Comparison of ENCODE assay signal across 2 cellular contexts in the genomic region with DNA sequence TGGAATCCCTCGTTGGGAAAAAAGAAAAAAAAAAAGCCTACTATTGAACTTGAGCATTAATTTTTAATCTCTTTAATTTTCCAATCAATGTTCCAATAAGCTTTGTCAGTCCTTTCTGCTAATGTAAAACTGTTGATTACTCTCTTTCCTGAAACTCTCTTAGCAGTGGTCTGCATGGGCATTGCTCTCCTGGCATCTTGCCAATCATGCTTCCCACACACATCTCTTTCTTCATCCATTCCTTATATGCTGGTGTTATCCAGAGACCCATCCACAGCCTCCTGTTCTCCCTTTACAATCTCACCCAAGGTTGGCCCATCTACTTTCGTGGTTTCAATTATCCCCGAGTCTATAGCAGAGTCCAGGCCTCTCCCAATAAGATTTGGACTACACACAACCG.
TF ChIP-seq lines count a peak whose summit lies in the region.

No MANE protein-coding gene starts in this region.

TF ChIP-seq in HepG2, 621 proteins besides CTCF, POLR2A, EP300 and RAD21:
- TF ChIP-seq RBM22 (optimal IDR thresholded peaks at IDR 0.05; ENCODE audit: low read length) = peak; percentile 97
- TF ChIP-seq LCORL (IDR thresholded peaks at IDR 0.05) = peak; percentile 46; the same call in 1 of the 2 replicates
- no peak for TF ChIP-seq LCORL (CRISPR knock-in tag; IDR thresholded peaks at IDR 0.05)
- TF ChIP-seq POLR2AphosphoS5 (IDR thresholded peaks at IDR 0.05; ENCODE audit: low read depth, low read length) = peak; percentile 40; the same call in 1 of the 2 replicates
- TF ChIP-seq, protein P1, sequence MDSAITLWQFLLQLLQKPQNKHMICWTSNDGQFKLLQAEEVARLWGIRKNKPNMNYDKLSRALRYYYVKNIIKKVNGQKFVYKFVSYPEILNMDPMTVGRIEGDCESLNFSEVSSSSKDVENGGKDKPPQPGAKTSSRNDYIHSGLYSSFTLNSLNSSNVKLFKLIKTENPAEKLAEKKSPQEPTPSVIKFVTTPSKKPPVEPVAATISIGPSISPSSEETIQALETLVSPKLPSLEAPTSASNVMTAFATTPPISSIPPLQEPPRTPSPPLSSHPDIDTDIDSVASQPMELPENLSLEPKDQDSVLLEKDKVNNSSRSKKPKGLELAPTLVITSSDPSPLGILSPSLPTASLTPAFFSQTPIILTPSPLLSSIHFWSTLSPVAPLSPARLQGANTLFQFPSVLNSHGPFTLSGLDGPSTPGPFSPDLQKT (CRISPR knock-in tag; IDR thresholded peaks at IDR 0.05; ENCODE audit: borderline replicate concordance) = no peak
- no peak for TF ChIP-seq TOPORS (CRISPR knock-in tag; IDR thresholded peaks at IDR 0.05)

TF ChIP-seq in K562, 482 proteins besides CTCF, POLR2A, EP300 and RAD21:
- TF ChIP-seq, protein P2, sequence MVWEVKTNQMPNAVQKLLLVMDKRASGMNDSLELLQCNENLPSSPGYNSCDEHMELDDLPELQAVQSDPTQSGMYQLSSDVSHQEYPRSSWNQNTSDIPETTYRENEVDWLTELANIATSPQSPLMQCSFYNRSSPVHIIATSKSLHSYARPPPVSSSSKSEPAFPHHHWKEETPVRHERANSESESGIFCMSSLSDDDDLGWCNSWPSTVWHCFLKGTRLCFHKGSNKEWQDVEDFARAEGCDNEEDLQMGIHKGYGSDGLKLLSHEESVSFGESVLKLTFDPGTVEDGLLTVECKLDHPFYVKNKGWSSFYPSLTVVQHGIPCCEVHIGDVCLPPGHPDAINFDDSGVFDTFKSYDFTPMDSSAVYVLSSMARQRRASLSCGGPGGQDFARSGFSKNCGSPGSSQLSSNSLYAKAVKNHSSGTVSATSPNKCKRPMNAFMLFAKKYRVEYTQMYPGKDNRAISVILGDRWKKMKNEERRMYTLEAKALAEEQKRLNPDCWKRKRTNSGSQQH (CRISPR knock-in tag; IDR thresholded peaks at IDR 0.05) = no peak
- TF ChIP-seq NFIC (IDR thresholded peaks at IDR 0.05) (peak; percentile 90), MYBL2 (IDR thresholded peaks at IDR 0.05; ENCODE audit: low read depth) (no peak), MYBL2 (CRISPR knock-in tag; IDR thresholded peaks at IDR 0.05; ENCODE audit: borderline replicate concordance) (no peak), NFIX (CRISPR knock-in tag; IDR thresholded peaks at IDR 0.05; ENCODE audit: low read depth) (peak; percentile 74), TCF3 (CRISPR knock-in tag; IDR thresholded peaks at IDR 0.05) (no peak)
- TF ChIP-seq, protein P3, sequence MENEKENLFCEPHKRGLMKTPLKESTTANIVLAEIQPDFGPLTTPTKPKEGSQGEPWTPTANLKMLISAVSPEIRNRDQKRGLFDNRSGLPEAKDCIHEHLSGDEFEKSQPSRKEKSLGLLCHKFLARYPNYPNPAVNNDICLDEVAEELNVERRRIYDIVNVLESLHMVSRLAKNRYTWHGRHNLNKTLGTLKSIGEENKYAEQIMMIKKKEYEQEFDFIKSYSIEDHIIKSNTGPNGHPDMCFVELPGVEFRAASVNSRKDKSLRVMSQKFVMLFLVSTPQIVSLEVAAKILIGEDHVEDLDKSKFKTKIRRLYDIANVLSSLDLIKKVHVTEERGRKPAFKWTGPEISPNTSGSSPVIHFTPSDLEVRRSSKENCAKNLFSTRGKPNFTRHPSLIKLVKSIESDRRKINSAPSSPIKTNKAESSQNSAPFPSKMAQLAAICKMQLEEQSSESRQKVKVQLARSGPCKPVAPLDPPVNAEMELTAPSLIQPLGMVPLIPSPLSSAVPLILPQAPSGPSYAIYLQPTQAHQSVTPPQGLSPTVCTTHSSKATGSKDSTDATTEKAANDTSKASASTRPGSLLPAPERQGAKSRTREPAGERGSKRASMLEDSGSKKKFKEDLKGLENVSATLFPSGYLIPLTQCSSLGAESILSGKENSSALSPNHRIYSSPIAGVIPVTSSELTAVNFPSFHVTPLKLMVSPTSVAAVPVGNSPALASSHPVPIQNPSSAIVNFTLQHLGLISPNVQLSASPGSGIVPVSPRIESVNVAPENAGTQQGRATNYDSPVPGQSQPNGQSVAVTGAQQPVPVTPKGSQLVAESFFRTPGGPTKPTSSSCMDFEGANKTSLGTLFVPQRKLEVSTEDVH (IDR thresholded peaks at IDR 0.05; ENCODE audit: low read depth, partially characterized antibody) = no peak
